In genomic region chrX:36422368-36422767, GRCh38 we compare ENCODE assay signal across 27 cellular contexts.
"Had no signal": no experiment of that assay in that cellular context is flagged by ENCODE, and none has a peak within 500 bp of the region (broad histone marks: within the 10 kb centered on the region; RNA-seq: fewer than 3 reads in every experiment).

No MANE protein-coding gene starts in this region.

- H3K36me3 Mint-ChIP-seq: naive thymus-derived CD8-positive, alpha-beta T cell; stimulated activated memory B cell treated with anti-CD40 and anti-IgM and Interleukin-4, amounts not matched to agents 10 μg/mL and 1 μg/mL and 100 μg/mL, for 72 hours; type B pancreatic cell had no signal

- ATAC-seq: effector memory CD8-positive, alpha-beta T cell; left ventricle myocardium superior; lower lobe of right lung; naive thymus-derived CD8-positive, alpha-beta T cell; sciatic nerve; stimulated activated memory B cell treated with anti-CD40 and anti-IgM and Interleukin-4, amounts not matched to agents 10 μg/mL and 1 μg/mL and 100 μg/mL, for 72 hours; stimulated activated naive CD8-positive, alpha-beta T cell treated with anti-CD3 and anti-CD28 coated beads, Interleukin-15, Interleukin-2, amounts not matched to agents 100 U/mL and 50 U/mL, for 24 hours had no signal

- DNase-seq: cortex of kidney; effector memory CD8-positive, alpha-beta T cell; erythroblast; esophagus squamous epithelium; foreskin melanocyte; glutamatergic neuron; hypothalamus; left ventricle myocardium superior; lower lobe of right lung; naive thymus-derived CD8-positive, alpha-beta T cell; nephron progenitor cell; nucleus accumbens; stimulated activated CD4-positive, alpha-beta T cell treated with anti-CD3 and anti-CD28 coated beads, Interleukin-12 subunit alpha, Interleukin-12 subunit beta, amount 100 ng/mL, for 4 hours; stimulated activated CD4-positive, alpha-beta T cell treated with anti-CD3 and anti-CD28 coated beads, Interleukin-1b, Interleukin-23, amount 100 ng/mL, for 48 hours; stimulated activated CD4-positive, alpha-beta T cell treated with anti-CD3 and anti-CD28 coated beads, Interleukin-4, amount 100 ng/mL, for 24 hours; stimulated activated naive CD8-positive, alpha-beta T cell treated with anti-CD3 and anti-CD28 coated beads, Interleukin-15, Interleukin-2, amounts not matched to agents 100 U/mL and 50 U/mL, for 24 hours; substantia nigra; testis; tibial artery had no signal

- H3K27me3 ChIP-seq: esophagus squamous epithelium, right atrium auricular region, testis, tibial artery had no signal

- H3K4me3 ChIP-seq: esophagus squamous epithelium, lower lobe of right lung, prostate gland, right atrium auricular region, smooth muscle cell, testis, tibial artery had no signal

- H3K36me3 ChIP-seq: esophagus squamous epithelium, lower lobe of right lung, prostate gland, right atrium auricular region, tibial artery had no signal

- H3K4me1 Mint-ChIP-seq: naive thymus-derived CD8-positive, alpha-beta T cell; nephron progenitor cell; stimulated activated memory B cell treated with anti-CD40 and anti-IgM and Interleukin-4, amounts not matched to agents 10 μg/mL and 1 μg/mL and 100 μg/mL, for 72 hours had no signal

- FAIRE-seq: endometrium, keratinocyte had no signal

- H3K4me3 Mint-ChIP-seq: effector memory CD8-positive, alpha-beta T cell; naive thymus-derived CD8-positive, alpha-beta T cell; nephron progenitor cell; stimulated activated memory B cell treated with anti-CD40 and anti-IgM and Interleukin-4, amounts not matched to agents 10 μg/mL and 1 μg/mL and 100 μg/mL, for 72 hours; type B pancreatic cell had no signal

- H3K27ac ChIP-seq: esophagus squamous epithelium, lower lobe of right lung, prostate gland, right atrium auricular region, testis, tibial artery had no signal

- H3K4me1 ChIP-seq: esophagus squamous epithelium, lower lobe of right lung, prostate gland, right atrium auricular region, testis, tibial artery had no signal

- H3K9me3 ChIP-seq: esophagus squamous epithelium, lower lobe of right lung, prostate gland, right atrium auricular region, testis, tibial artery had no signal

- H3K9me3 Mint-ChIP-seq: stimulated activated memory B cell treated with anti-CD40 and anti-IgM and Interleukin-4, amounts not matched to agents 10 μg/mL and 1 μg/mL and 100 μg/mL, for 72 hours; type B pancreatic cell had no signal

- H3K27me3 Mint-ChIP-seq: effector memory CD8-positive, alpha-beta T cell; naive thymus-derived CD8-positive, alpha-beta T cell; stimulated activated memory B cell treated with anti-CD40 and anti-IgM and Interleukin-4, amounts not matched to agents 10 μg/mL and 1 μg/mL and 100 μg/mL, for 72 hours; type B pancreatic cell had no signal

- H3K27ac Mint-ChIP-seq: effector memory CD8-positive, alpha-beta T cell; naive thymus-derived CD8-positive, alpha-beta T cell; nephron progenitor cell; stimulated activated memory B cell treated with anti-CD40 and anti-IgM and Interleukin-4, amounts not matched to agents 10 μg/mL and 1 μg/mL and 100 μg/mL, for 72 hours; type B pancreatic cell had no signal
